Comparison of ENCODE assay signal across 2 cellular contexts in genomic region chr17:2084766-2085647, GRCh38.
TF ChIP-seq lines count a peak whose summit lies in the region.

No MANE protein-coding gene starts in this region.

TF ChIP-seq in HEK293, 187 proteins besides CTCF, POLR2A, EP300 and RAD21 (continues in another document):
- TF ChIP-seq ZNF560 (tag by site-specific recombination; IDR thresholded peaks at IDR 0.05; ENCODE audit: borderline replicate concordance) (no peak), ZNF416 (tag by site-specific recombination; IDR thresholded peaks at IDR 0.05) (no peak), BCL11B (tag by site-specific recombination; IDR thresholded peaks at IDR 0.05; ENCODE audit: low read depth) (no peak), ATF2 (tag by site-specific recombination; IDR thresholded peaks at IDR 0.05; ENCODE audit: low read depth) (no peak), ZNF768 (tag by site-specific recombination; IDR thresholded peaks at IDR 0.05) (no peak), ZIC2 (tag by site-specific recombination; IDR thresholded peaks at IDR 0.05) (0 out of 2 replicates have a peak, but pooled peaks have one; percentile 5), ZNF239 (tag by site-specific recombination; IDR thresholded peaks at IDR 0.05) (no peak), ZNF2 (tag by site-specific recombination; IDR thresholded peaks at IDR 0.05) (no peak), ZNF521 (tag by site-specific recombination; IDR thresholded peaks at IDR 0.05) (no peak), KLF17 (tag by site-specific recombination; IDR thresholded peaks at IDR 0.05) (peak; percentile 30; the same call in 1 of the 2 replicates), ZNF433 (tag by site-specific recombination; IDR thresholded peaks at IDR 0.05; ENCODE audit: low read depth) (no peak), ZNF600 (tag by site-specific recombination; IDR thresholded peaks at IDR 0.05) (no peak), ZNF626 (tag by site-specific recombination; IDR thresholded peaks at IDR 0.05) (no peak), ZNF398 (tag by site-specific recombination; IDR thresholded peaks at IDR 0.05) (0 out of 2 replicates have a peak, but pooled peaks have one; percentile 13), KLF1 (tag by site-specific recombination; IDR thresholded peaks at IDR 0.05) (0 out of 2 replicates have a peak, but pooled peaks have one; percentile 9), ZNF394 (tag by site-specific recombination; IDR thresholded peaks at IDR 0.05; ENCODE audit: borderline replicate concordance) (no peak), ZNF114 (tag by site-specific recombination; IDR thresholded peaks at IDR 0.05) (no peak), ZNF292 (tag by site-specific recombination; IDR thresholded peaks at IDR 0.05; ENCODE audit: borderline replicate concordance, low read depth) (no peak), ZFHX2 (tag by site-specific recombination; conservative IDR thresholded peaks at IDR 0.05) (no peak), ZNF214 (tag by site-specific recombination; IDR thresholded peaks at IDR 0.05; ENCODE audit: borderline replicate concordance) (no peak), YY2 (tag by site-specific recombination; IDR thresholded peaks at IDR 0.05) (no peak), TRIM28 (IDR thresholded peaks at IDR 0.05; ENCODE audit: borderline replicate concordance, low read length) (no peak), ZNF76 (tag by site-specific recombination; IDR thresholded peaks at IDR 0.05; ENCODE audit: borderline replicate concordance, low read depth) (no peak), ZNF362 (tag by site-specific recombination; IDR thresholded peaks at IDR 0.05) (no peak), PRDM1 (tag by site-specific recombination; IDR thresholded peaks at IDR 0.05) (no peak), AEBP2 (tag by site-specific recombination; IDR thresholded peaks at IDR 0.05; ENCODE audit: borderline replicate concordance) (no peak)

TF ChIP-seq in GM12878, 131 proteins besides CTCF, POLR2A, EP300 and RAD21:
- TF ChIP-seq ZNF687 (IDR thresholded peaks at IDR 0.05) (no peak), MTA2 (IDR thresholded peaks at IDR 0.05; ENCODE audit: low read depth) (no peak), MTA3 (IDR thresholded peaks at IDR 0.05; ENCODE audit: borderline replicate concordance, low read length) (no peak), SUZ12 (IDR thresholded peaks at IDR 0.05; ENCODE audit: unreplicated experiment) (no peak), IKZF2 (IDR thresholded peaks at IDR 0.05) (no peak), BCL3 (IDR thresholded peaks at IDR 0.05; ENCODE audit: borderline replicate concordance, insufficient read depth, low read depth, low read length, poor library complexity, severe bottlenecking) (peak; percentile 62), IRF5 (IDR thresholded peaks at IDR 0.05; ENCODE audit: borderline replicate concordance) (no peak)
